Comparison of ENCODE assay signal across 8 cellular contexts in genomic region chr7:82234457-82235049, GRCh38.
DNase-seq lines count a peak whose midpoint lies in the region; ATAC-seq and TF ChIP-seq lines count a peak whose summit lies in the region.

No MANE protein-coding gene starts in this region.

- H3K9me3 ChIP-seq in right lobe of liver: no peaks in the 10 kb centered on the region

- no peaks in the 10 kb centered on the region for H3K79me2 ChIP-seq in ACC112 (ENCODE audit: control insufficient read depth, insufficient read depth, low read length, unreplicated experiment)

- whole genome bisulfite sequencing in right lobe of liver (ENCODE audit: insufficient coverage, low coverage, low lambda C conversion rate, missing lambda C conversion rate): 29% methylated on average over 4 of the region's 4 CpGs

- H3K27me3 ChIP-seq in ACC112 (ENCODE audit: insufficient read depth, low read length) (no peaks in the 10 kb centered on the region), right lobe of liver (no peaks in the 10 kb centered on the region)

- DNase-seq in NCI-H2196 treated with DMSO at 0.1 percent for 48 hours (lab: John Stamatoyannopoulos, UW; ENCODE audit: unreplicated experiment): peak; percentile 18
- DNase-seq in astrocyte of the cerebellum (ENCODE audit: low read depth): peak; percentile 37
- DNase-seq in right lobe of liver: no peak
- no peak for DNase-seq in islet precursor cell
- no peak for DNase-seq in GOT3 (lab: John Stamatoyannopoulos, UW)

- intact Hi-C loops in right lobe of liver (cut with DNase I): no loop called here

- H3K36me3 ChIP-seq in ACC112 (ENCODE audit: insufficient read depth, low read length) (no peaks in the 10 kb centered on the region), right lobe of liver (no peaks in the 10 kb centered on the region)

- no peak for TF ChIP-seq POLR2A in right lobe of liver (IDR thresholded peaks at IDR 0.05)

- in situ Hi-C loops in astrocyte of the cerebellum (cut with HindIII; ENCODE audit: low sequenced_read_pairs): no loop called here

- H3K4me3 ChIP-seq in ACC112 (ENCODE audit: low read depth, low read length) (no peak overlapping the region), astrocyte of the cerebellum (ENCODE audit: low read depth, low read length) (no peak overlapping the region), right lobe of liver (no peak overlapping the region)

- peak; percentile 54 for ATAC-seq in GM18909 (IDR thresholded peaks at IDR 0.05; ENCODE audit: poor library complexity, unreplicated experiment)
- ATAC-seq in right lobe of liver: no peak
- no peak for ATAC-seq in GM19351 (IDR thresholded peaks at IDR 0.05; ENCODE audit: unreplicated experiment)

- TF ChIP-seq CTCF in astrocyte of the cerebellum (IDR thresholded peaks at IDR 0.05; ENCODE audit: low read depth, low read length, missing control alignments) (peak; percentile 25), right lobe of liver (IDR thresholded peaks at IDR 0.05) (peak; percentile 35 to 56 (median 46))

- H3K27ac ChIP-seq in ACC112 (ENCODE audit: low read depth, low read length) (no peak overlapping the region), right lobe of liver (no peak overlapping the region)

- no peaks in the 10 kb centered on the region for H3K4me1 ChIP-seq in ACC112 (ENCODE audit: control insufficient read depth, insufficient read depth, low read length, unreplicated experiment)
- H3K4me1 ChIP-seq in right lobe of liver: no peaks in the 10 kb centered on the region

- peak overlapping the region; percentile 0 for H2AFZ ChIP-seq in ACC112 (ENCODE audit: low read length, unreplicated experiment)

Comparison
In these comparisons a context has a peak if more than half of its experiments do, and no peak if none do; other contexts are left out.
1. DNase-seq: peak in NCI-H2196 treated with DMSO at 0.1 percent for 48 hours (single experiment) and astrocyte of the cerebellum (single experiment); none in right lobe of liver (0 of 3), islet precursor cell (single experiment) and GOT3 (single experiment).